In genomic region chr6:7590918-7591302, GRCh38 we compare ENCODE assay signal across 8 cellular contexts. TPM values are rescaled to one million over a fixed set of nuclear protein-coding genes. Genes with fewer than 3 reads are reported as not detected.
DNase-seq lines count a peak whose midpoint lies in the region; ATAC-seq and TF ChIP-seq lines count a peak whose summit lies in the region.

No MANE protein-coding gene starts in this region.

- H3F3A ChIP-seq in SK-N-SH (replicated peaks; ENCODE audit: insufficient read depth), result peaks cover 7% of the 10 kb centered on the region

- H4K20me1 ChIP-seq in SK-N-SH (ENCODE audit: insufficient read depth), result peaks cover 28% of the 10 kb centered on the region

- H3K36me3 ChIP-seq in SK-N-SH (replicated peaks in 1 of 2; ENCODE audit: control insufficient read depth in 1 of 2, insufficient read depth in 2 of 2, low read length in 1 of 2) (peaks cover 24% of the 10 kb centered on the region in 2 experiments), esophagus squamous epithelium (peaks cover 0 to 32% (median 0%) of the 10 kb centered on the region in 3 donors)

- H3K4me3 Mint-ChIP-seq in neural crest cell, result peak overlapping the region; percentile 100

- peak overlapping the region; percentile 92 for H3K27ac Mint-ChIP-seq in neural crest cell (ENCODE audit: unreplicated experiment)

- no peaks in the 10 kb centered on the region for H3K27me3 ChIP-seq in SK-N-SH (ENCODE audit: insufficient read depth)
- no peaks in the 10 kb centered on the region for H3K27me3 ChIP-seq in esophagus squamous epithelium

- peaks cover 40% of the 10 kb centered on the region for H3K4me1 Mint-ChIP-seq in neural crest cell

- H3K4me1 ChIP-seq in SK-N-SH (ENCODE audit: control insufficient read depth in 1 of 2, insufficient read depth in 2 of 2, low read depth in 1 of 2, low read length in 1 of 2), result peaks cover 3 to 10% of the 10 kb centered on the region in 2 experiments; a peak in 3 of 4 replicates
- peaks cover 0 to 53% (median 15%) of the 10 kb centered on the region in 3 donors for H3K4me1 ChIP-seq in esophagus squamous epithelium

- ATAC-seq in GM19324 (IDR thresholded peaks at IDR 0.05; ENCODE audit: low FRiP score, unreplicated experiment), result no peak

- CTCF ChIA-PET in SK-N-SH (lab: Yijun Ruan, JAX), result interaction anchor here (1.2 to 1.5 kb wide), 2 partner anchors 17 kb away, joined by 3 read pairs; no protein-coding TSS in a partner anchor

- peak overlapping the region; percentile 95 for H3K4me2 ChIP-seq in SK-N-SH

- 0 out of 2 replicates have a peak overlapping the region, but pooled peaks have one; percentile 100 for H2AFZ ChIP-seq in SK-N-SH (ENCODE audit: low read depth)

- H3K9ac ChIP-seq in SK-N-SH, result peak overlapping the region; percentile 72

- no peaks in the 10 kb centered on the region for H3K9me3 ChIP-seq in SK-N-SH
- no peaks in the 10 kb centered on the region for H3K9me3 ChIP-seq in esophagus squamous epithelium

- TF ChIP-seq RAD21 in SK-N-SH (IDR thresholded peaks at IDR 0.05; ENCODE audit: low read length), result no peak

- TF ChIP-seq CTCF in SK-N-SH (IDR thresholded peaks at IDR 0.05) (no peak), esophagus squamous epithelium (IDR thresholded peaks at IDR 0.05) (no peak), neural crest cell (conservative IDR thresholded peaks at IDR 0.05) (no peak)

- no peaks in the 10 kb centered on the region for H3K9me3 Mint-ChIP-seq in neural crest cell

- DNase-seq in NCI-H748 (lab: John Stamatoyannopoulos, UW; ENCODE audit: unreplicated experiment) (peak; percentile 20), NCI-H748 treated with DMSO at 0.1 percent for 48 hours (lab: John Stamatoyannopoulos, UW) (no peak), SK-N-SH (peak; percentile 18), esophagus squamous epithelium (lab: John Stamatoyannopoulos, UW) (no peak), neural crest cell (ENCODE audit: low read depth, low spot score) (no peak), kidney glomerular epithelial cell (lab: John Stamatoyannopoulos, UW) (no peak)
- DNase-seq in activated CD4-positive, CD25-positive, alpha-beta regulatory T cell (lab: John Stamatoyannopoulos, UW), result no peak

- H3K79me2 ChIP-seq in SK-N-SH (ENCODE audit: insufficient read depth), result peaks cover 34% of the 10 kb centered on the region

- intact Hi-C loops in esophagus squamous epithelium (cut with DNase I), result no loop called here

- H3K4me3 ChIP-seq in SK-N-SH (ENCODE audit: low read depth in 2 of 2, low read length in 1 of 2), result peak overlapping the region; percentile 82 to 93
- H3K4me3 ChIP-seq in esophagus squamous epithelium, result peak overlapping the region; percentile 80 to 99 (median 92)

- no peak for TF ChIP-seq EP300 in SK-N-SH (IDR thresholded peaks at IDR 0.05; ENCODE audit: borderline replicate concordance in 1 of 2, low read depth in 1 of 2, low read length in 1 of 2)

- no peak for TF ChIP-seq POLR2A in esophagus squamous epithelium (IDR thresholded peaks at IDR 0.05)

- POLR2A ChIA-PET in SK-N-SH (lab: Yijun Ruan, JAX), result no interaction called here

- H3K27me3 Mint-ChIP-seq in neural crest cell (ENCODE audit: low read depth), result no peaks in the 10 kb centered on the region

- WGBS in SK-N-SH (ENCODE audit: low lambda C conversion rate), result 20% methylated on average over 10 of the region's 10 CpGs
- 9 to 25% methylated on average over 10 of the region's 10 CpGs for WGBS in esophagus squamous epithelium, 2 donors

- H3K36me3 Mint-ChIP-seq in neural crest cell (ENCODE audit: low read depth), result peaks cover 11% of the 10 kb centered on the region

- no peak overlapping the region for H3K27ac ChIP-seq in SK-N-SH (ENCODE audit: low read depth in 2 of 2, low read length in 1 of 2)
- H3K27ac ChIP-seq in esophagus squamous epithelium, result peak overlapping the region in 3 of 4 donors; percentile 84

- H3K9me2 ChIP-seq in SK-N-SH, result no peaks in the 10 kb centered on the region

TF ChIP-seq in SK-N-SH, 30 proteins besides CTCF, POLR2A, EP300 and RAD21:
- no peak for TF ChIP-seq FOXM1 (IDR thresholded peaks at IDR 0.05; ENCODE audit: low read depth)

RNA-seq across cellular contexts. Expression of gene SNRNP48, which starts 0.9 kb away (rescaled TPM):
- polyA plus RNA-seq in SK-N-SH (2012; rRNA removed), result 4.3 and 5.7 TPM in 2 replicates
- 3.7 and 4.3 TPM in 2 replicates for polyA plus RNA-seq in SK-N-SH (2012; cell fraction: cytosol; rRNA removed)
- 4.4 and 10.4 TPM in 2 replicates for polyA plus RNA-seq in SK-N-SH (2012; cell fraction: nucleus; rRNA removed)
- total RNA-seq in esophagus squamous epithelium, result 10 to 100 TPM in 1 of 4 donors, 1 to 10 TPM in 3; 5.3 to 11.6 (median 8.7) TPM
- total RNA-seq in neural crest cell, result 22.5 and 23.2 TPM in 2 replicates

RNA-seq across cellular contexts. Expression of gene DSP, which starts 49.4 kb away (rescaled TPM):
- 0.02 TPM in 1 of 2 replicates, not detected in the other for polyA plus RNA-seq in SK-N-SH (2012; rRNA removed)
- polyA plus RNA-seq in SK-N-SH (2012; cell fraction: cytosol; rRNA removed), result 0.01 TPM in 1 of 2 replicates, not detected in the other
- 0.01 TPM in 1 of 2 replicates, not detected in the other for polyA plus RNA-seq in SK-N-SH (2012; cell fraction: nucleus; rRNA removed)
- 1,000 to 10,000 TPM in 3 of 4 donors, 100 to 1,000 TPM in 1; 712 to 1,491 (median 1,163) TPM for total RNA-seq in esophagus squamous epithelium
- 9.4 and 9.5 TPM in 2 replicates for total RNA-seq in neural crest cell

Comparison
In these comparisons a context has a peak if more than half of its experiments do, and no peak if none do; other contexts are left out.
1. DNase-seq: peak in NCI-H748 (single experiment) and SK-N-SH (single experiment); none in NCI-H748 treated with DMSO at 0.1 percent for 48 hours (single experiment), esophagus squamous epithelium (single experiment), neural crest cell (single experiment), activated CD4-positive, CD25-positive, alpha-beta regulatory T cell (0 of 4) and kidney glomerular epithelial cell (single experiment).
2. H3K27ac ChIP-seq: peak in esophagus squamous epithelium (3 of 4); none in SK-N-SH (0 of 2).
3. RNA of gene DSP, which starts 49.4 kb away (total RNA-seq): 712 to 1,491 TPM in esophagus squamous epithelium; 9.4 to 9.5 TPM in neural crest cell; every median in the first group is over 10 times any median in the second.